12 cellular contexts compared by ENCODE assay signal in the genomic region with DNA sequence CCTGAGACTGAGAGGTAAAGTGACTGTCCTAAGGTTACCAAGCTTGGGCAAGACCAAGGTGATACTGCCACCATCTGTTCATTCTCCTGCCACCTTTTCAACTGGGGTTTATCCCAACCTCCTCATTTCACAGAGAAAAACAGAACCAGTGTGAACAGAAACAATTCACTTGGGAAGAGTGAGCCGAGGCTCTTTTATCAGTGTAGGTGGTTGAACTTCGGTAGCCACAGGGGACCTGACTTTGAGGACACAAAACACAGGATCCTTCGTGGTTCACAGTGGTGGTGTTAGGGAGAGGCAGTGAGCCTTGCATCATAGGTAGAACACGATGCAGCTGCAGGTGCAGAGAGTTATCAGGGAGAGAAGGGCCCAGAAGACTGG.
A peak's percentile ranks its signal among the peaks of the same experiment; 100 is the strongest.
DNase-seq lines count a peak whose midpoint lies in the region; ATAC-seq, FAIRE-seq and TF ChIP-seq lines count a peak whose summit lies in the region.
"Had no signal": no experiment of that assay in that cellular context is flagged by ENCODE, and none has a peak within 500 bp of the region (broad histone marks: within the 10 kb centered on the region; RNA-seq: fewer than 3 reads in every experiment).

No MANE protein-coding gene starts in this region.

- ATAC-seq in activated T-cell treated with anti-CD3 and anti-CD28 coated beads, Interleukin-2, amount 50 U/mL, for 72 hours (replicated peaks in 1 of 2), result peak; percentile 14 to 26
- ATAC-seq in K562 (no peak), HG03039 (IDR thresholded peaks at IDR 0.05; ENCODE audit: unreplicated experiment) (no peak)
- ATAC-seq in stimulated activated memory B cell treated with anti-CD40 and anti-IgM and Interleukin-4, amounts not matched to agents 10 μg/mL and 1 μg/mL and 100 μg/mL, for 72 hours, result peak; percentile 49

- in situ Hi-C loops in K562 (cut with MboI), result no loop called here

- no peak overlapping the region for H2AFZ ChIP-seq in K562 (ENCODE audit: low read depth, low read length)

- TF ChIP-seq CTCF in LNCAP (IDR thresholded peaks at IDR 0.05) (peak; percentile 70), K562 (IDR thresholded peaks at IDR 0.05 in 2 of 3, conservative IDR thresholded peaks at IDR 0.05 in 1 of 3; ENCODE audit: insufficient read depth in 2 of 3, low read depth in 1 of 3, low read length in 3 of 3) (peak in 2 of 3 experiments; percentile 2 to 20; a peak in 2 of 6 replicates)

- no peak for DNase-seq in activated T-cell treated with anti-CD3 and anti-CD28 coated beads, Interleukin-2, amount 50 U/mL, for 72 hours
- no peak for DNase-seq in activated T-cell treated with anti-CD3 and anti-CD28 coated beads, Interleukin-2, amount 50 U/mL, for 48 hours
- DNase-seq in K562 (ENCODE audit: extremely low read depth in 1 of 4, low spot score in 3 of 4), result no peak
- no peak for DNase-seq in cerebellar cortex (ENCODE audit: low spot score)
- DNase-seq in cerebellar nuclear complex (lab: John Stamatoyannopoulos, UW), result no peak
- DNase-seq: activated CD4-positive, alpha-beta T cell treated with anti-CD3 and anti-CD28 coated beads for 1 hour; NCI-H1092; OCI-M1 had no signal

- WGBS in K562 (ENCODE audit: insufficient coverage, low coverage, missing lambda C conversion rate), result 2% methylated on average over 4 of the region's 4 CpGs

- H3K4me2 ChIP-seq in K562 (ENCODE audit: insufficient read depth, low read length), result no peak overlapping the region
- H3K4me2 ChIP-seq: BLaER1 treated with 17β-estradiol and CSF1 and Interleukin-3, amounts not matched to agents 10 nM and 100 nM had no signal

- peak overlapping the region; percentile 95 for H3K27ac Mint-ChIP-seq in activated T-cell treated with anti-CD3 and anti-CD28 coated beads, Interleukin-2, amount 50 U/mL, for 72 hours
- peak overlapping the region; percentile 57 for H3K27ac Mint-ChIP-seq in stimulated activated memory B cell treated with anti-CD40 and anti-IgM and Interleukin-4, amounts not matched to agents 10 μg/mL and 1 μg/mL and 100 μg/mL, for 72 hours

- H3K9me3 ChIP-seq in K562 (replicated peaks; ENCODE audit: control insufficient read depth, insufficient read depth, low read depth, low read length), result no peaks in the 10 kb centered on the region

- no peak for TF ChIP-seq RAD21 in K562 (CRISPR knock-in tag; conservative IDR thresholded peaks at IDR 0.05 in 1 of 2, IDR thresholded peaks at IDR 0.05 in 1 of 2)

- no peaks in the 10 kb centered on the region; the same call in 1 of the 2 replicates for H4K20me1 ChIP-seq in K562 (replicated peaks; ENCODE audit: control insufficient read depth, insufficient read depth, low read length)

- no peak for TF ChIP-seq POLR2A in K562 (conservative IDR thresholded peaks at IDR 0.05)

- FAIRE-seq in K562 (lab: Jason Lieb, UNC), result no peak

- H3K4me1 Mint-ChIP-seq in activated T-cell treated with anti-CD3 and anti-CD28 coated beads, Interleukin-2, amount 50 U/mL, for 72 hours (ENCODE audit: low read depth), result peaks cover 96% of the 10 kb centered on the region
- peaks cover 43% of the 10 kb centered on the region for H3K4me1 Mint-ChIP-seq in stimulated activated memory B cell treated with anti-CD40 and anti-IgM and Interleukin-4, amounts not matched to agents 10 μg/mL and 1 μg/mL and 100 μg/mL, for 72 hours

- H3K4me1 ChIP-seq in K562 (replicated peaks in 1 of 2; ENCODE audit: control insufficient read depth in 2 of 2, insufficient read depth in 2 of 2, low read length in 2 of 2), result no peaks in the 10 kb centered on the region
- H3K4me1 ChIP-seq: BLaER1 treated with 17β-estradiol and CSF1 and Interleukin-3, amounts not matched to agents 10 nM and 100 nM had no signal

- H3K27me3 Mint-ChIP-seq in activated T-cell treated with anti-CD3 and anti-CD28 coated beads, Interleukin-2, amount 50 U/mL, for 72 hours (ENCODE audit: low read depth), result no peaks in the 10 kb centered on the region
- no peaks in the 10 kb centered on the region for H3K27me3 Mint-ChIP-seq in stimulated activated memory B cell treated with anti-CD40 and anti-IgM and Interleukin-4, amounts not matched to agents 10 μg/mL and 1 μg/mL and 100 μg/mL, for 72 hours

- peak overlapping the region; percentile 33 to 72 for H3K4me3 Mint-ChIP-seq in activated T-cell treated with anti-CD3 and anti-CD28 coated beads, Interleukin-2, amount 50 U/mL, for 72 hours
- H3K4me3 Mint-ChIP-seq in stimulated activated memory B cell treated with anti-CD40 and anti-IgM and Interleukin-4, amounts not matched to agents 10 μg/mL and 1 μg/mL and 100 μg/mL, for 72 hours, result no peak overlapping the region

- no peaks in the 10 kb centered on the region for H3K36me3 ChIP-seq in K562 (ENCODE audit: control insufficient read depth, insufficient read depth, low read length)
- H3K36me3 ChIP-seq: BLaER1 treated with 17β-estradiol and CSF1 and Interleukin-3, amounts not matched to agents 10 nM and 100 nM had no signal

- CTCF ChIA-PET in K562 (lab: Yijun Ruan, JAX; ENCODE audit: low intra/inter-chr PET ratio), result no interaction called here

- H3K9me1 ChIP-seq in K562 (ENCODE audit: control insufficient read depth, insufficient read depth, low read length), result no peaks in the 10 kb centered on the region

- no peak for TF ChIP-seq EP300 in K562 (IDR thresholded peaks at IDR 0.05; ENCODE audit: low read length)

- no peak overlapping the region for H3K27ac ChIP-seq in K562 (ENCODE audit: extremely low read depth, low read depth, low read length)
- H3K27ac ChIP-seq: BLaER1 treated with 17β-estradiol and CSF1 and Interleukin-3, amounts not matched to agents 10 nM and 100 nM had no signal

- POLR2A ChIA-PET in K562 (lab: Yijun Ruan, JAX), result interaction anchor here (0.7 kb wide), 1 partner anchor 63 kb away, joined by 3 read pairs; no protein-coding TSS in a partner anchor

- no peak overlapping the region for H3K4me3 ChIP-seq in K562
- H3K4me3 ChIP-seq: BLaER1 treated with 17β-estradiol and CSF1 and Interleukin-3, amounts not matched to agents 10 nM and 100 nM had no signal

- H3K36me3 Mint-ChIP-seq in activated T-cell treated with anti-CD3 and anti-CD28 coated beads, Interleukin-2, amount 50 U/mL, for 72 hours (ENCODE audit: insufficient read depth in 2 of 2), result peaks cover 8 to 9% of the 10 kb centered on the region in 2 donors
- H3K36me3 Mint-ChIP-seq in stimulated activated memory B cell treated with anti-CD40 and anti-IgM and Interleukin-4, amounts not matched to agents 10 μg/mL and 1 μg/mL and 100 μg/mL, for 72 hours, result peaks cover 26% of the 10 kb centered on the region

- no peak overlapping the region for H3K9ac ChIP-seq in K562 (ENCODE audit: insufficient read depth in 1 of 2, low read depth in 2 of 2, low read length in 2 of 2)
- H3K9ac ChIP-seq: BLaER1 treated with 17β-estradiol and CSF1 and Interleukin-3, amounts not matched to agents 10 nM and 100 nM had no signal

- H3K27me3 ChIP-seq in K562 (ENCODE audit: control insufficient read depth in 2 of 2, insufficient read depth in 2 of 2, low read length in 2 of 2), result peaks cover 13 to 14% of the 10 kb centered on the region in 2 experiments; a peak in 4 of 5 replicates
- H3K27me3 ChIP-seq: BLaER1 treated with 17β-estradiol and CSF1 and Interleukin-3, amounts not matched to agents 10 nM and 100 nM had no signal

- peaks cover 0 to 2% of the 10 kb centered on the region in 2 donors for H3K9me3 Mint-ChIP-seq in activated T-cell treated with anti-CD3 and anti-CD28 coated beads, Interleukin-2, amount 50 U/mL, for 72 hours
- H3K9me3 Mint-ChIP-seq in stimulated activated memory B cell treated with anti-CD40 and anti-IgM and Interleukin-4, amounts not matched to agents 10 μg/mL and 1 μg/mL and 100 μg/mL, for 72 hours, result peaks cover 6% of the 10 kb centered on the region

- H3K79me2 ChIP-seq in K562 (ENCODE audit: control insufficient read depth, insufficient read depth, low read length), result no peaks in the 10 kb centered on the region

- BruUV-seq in K562 (replicated peaks; lab: Mats Ljungman, UMichigan), result no TSS peak

- intact Hi-C loops in K562 (cut with micrococcal nuclease), result no loop called here

TF ChIP-seq in K562, 482 proteins besides CTCF, POLR2A, EP300 and RAD21:
- TF ChIP-seq SOX6 (IDR thresholded peaks at IDR 0.05), result no peak

Comparison
In these comparisons a context has a peak if more than half of its experiments do, and no peak if none do; other contexts are left out.
1. ATAC-seq: peak in activated T-cell treated with anti-CD3 and anti-CD28 coated beads, Interleukin-2, amount 50 U/mL, for 72 hours (2 of 2) and stimulated activated memory B cell treated with anti-CD40 and anti-IgM and Interleukin-4, amounts not matched to agents 10 μg/mL and 1 μg/mL and 100 μg/mL, for 72 hours (single experiment); none in K562 (single experiment) and HG03039 (single experiment).